1 cellular context compared by ENCODE assay signal in genomic region chr17:29590979-29591736, GRCh38.
A peak's percentile ranks its signal among the peaks of the same experiment; 100 is the strongest.
TF ChIP-seq lines count a peak whose summit lies in the region.

No MANE protein-coding gene starts in this region.

TF ChIP-seq in K562, 482 proteins besides CTCF, POLR2A, EP300 and RAD21 (continued from another document and continues in another):
- TF ChIP-seq, protein P1, sequence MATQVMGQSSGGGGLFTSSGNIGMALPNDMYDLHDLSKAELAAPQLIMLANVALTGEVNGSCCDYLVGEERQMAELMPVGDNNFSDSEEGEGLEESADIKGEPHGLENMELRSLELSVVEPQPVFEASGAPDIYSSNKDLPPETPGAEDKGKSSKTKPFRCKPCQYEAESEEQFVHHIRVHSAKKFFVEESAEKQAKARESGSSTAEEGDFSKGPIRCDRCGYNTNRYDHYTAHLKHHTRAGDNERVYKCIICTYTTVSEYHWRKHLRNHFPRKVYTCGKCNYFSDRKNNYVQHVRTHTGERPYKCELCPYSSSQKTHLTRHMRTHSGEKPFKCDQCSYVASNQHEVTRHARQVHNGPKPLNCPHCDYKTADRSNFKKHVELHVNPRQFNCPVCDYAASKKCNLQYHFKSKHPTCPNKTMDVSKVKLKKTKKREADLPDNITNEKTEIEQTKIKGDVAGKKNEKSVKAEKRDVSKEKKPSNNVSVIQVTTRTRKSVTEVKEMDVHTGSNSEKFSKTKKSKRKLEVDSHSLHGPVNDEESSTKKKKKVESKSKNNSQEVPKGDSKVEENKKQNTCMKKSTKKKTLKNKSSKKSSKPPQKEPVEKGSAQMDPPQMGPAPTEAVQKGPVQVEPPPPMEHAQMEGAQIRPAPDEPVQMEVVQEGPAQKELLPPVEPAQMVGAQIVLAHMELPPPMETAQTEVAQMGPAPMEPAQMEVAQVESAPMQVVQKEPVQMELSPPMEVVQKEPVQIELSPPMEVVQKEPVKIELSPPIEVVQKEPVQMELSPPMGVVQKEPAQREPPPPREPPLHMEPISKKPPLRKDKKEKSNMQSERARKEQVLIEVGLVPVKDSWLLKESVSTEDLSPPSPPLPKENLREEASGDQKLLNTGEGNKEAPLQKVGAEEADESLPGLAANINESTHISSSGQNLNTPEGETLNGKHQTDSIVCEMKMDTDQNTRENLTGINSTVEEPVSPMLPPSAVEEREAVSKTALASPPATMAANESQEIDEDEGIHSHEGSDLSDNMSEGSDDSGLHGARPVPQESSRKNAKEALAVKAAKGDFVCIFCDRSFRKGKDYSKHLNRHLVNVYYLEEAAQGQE (CRISPR knock-in tag; IDR thresholded peaks at IDR 0.05; ENCODE audit: low read depth), result no peak
- TF ChIP-seq THRAP3 (IDR thresholded peaks at IDR 0.05; ENCODE audit: borderline replicate concordance) (no peak), HDGF (IDR thresholded peaks at IDR 0.05) (no peak), ZHX1 (conservative IDR thresholded peaks at IDR 0.05; ENCODE audit: low read length) (0 out of 2 replicates have a peak, but pooled peaks have one; percentile 61), HIVEP1 (CRISPR knock-in tag; IDR thresholded peaks at IDR 0.05) (0 out of 2 replicates have a peak, but pooled peaks have one; percentile 5), TSC22D4 (tag; IDR thresholded peaks at IDR 0.05) (no peak), TBL1XR1 (IDR thresholded peaks at IDR 0.05; ENCODE audit: low read length in 2 of 2) (no peak), BRD9 (IDR thresholded peaks at IDR 0.05; ENCODE audit: low read depth, partially characterized antibody) (peak; percentile 72), MLX (CRISPR knock-in tag; conservative IDR thresholded peaks at IDR 0.05) (no peak), RBM14 (IDR thresholded peaks at IDR 0.05; ENCODE audit: borderline replicate concordance, insufficient read depth, low read depth, low read length) (no peak), NCOR1 (IDR thresholded peaks at IDR 0.05) (no peak), ARHGAP35 (IDR thresholded peaks at IDR 0.05; ENCODE audit: partially characterized antibody) (no peak), SAFB2 (IDR thresholded peaks at IDR 0.05; ENCODE audit: borderline replicate concordance, low read depth, low read length, severe bottlenecking) (no peak), CCAR2 (IDR thresholded peaks at IDR 0.05; ENCODE audit: low read depth, low read length) (no peak), TFAM (CRISPR knock-in tag; conservative IDR thresholded peaks at IDR 0.05) (no peak), CBX2 (IDR thresholded peaks at IDR 0.05; ENCODE audit: insufficient read depth, low read length, poor library complexity, severe bottlenecking) (no peak), NR0B1 (IDR thresholded peaks at IDR 0.05; ENCODE audit: partially characterized antibody) (no peak), RNF2 (IDR thresholded peaks at IDR 0.05) (no peak), ESRRB (CRISPR knock-in tag; IDR thresholded peaks at IDR 0.05; ENCODE audit: borderline replicate concordance) (no peak), PATZ1 (CRISPR knock-in tag; IDR thresholded peaks at IDR 0.05; ENCODE audit: borderline replicate concordance) (no peak), SMARCB1 (IDR thresholded peaks at IDR 0.05; ENCODE audit: insufficient read length, low read depth) (no peak), NR1H2 (CRISPR knock-in tag; IDR thresholded peaks at IDR 0.05) (no peak), CHD2 (IDR thresholded peaks at IDR 0.05; ENCODE audit: low read depth, low read length) (no peak), CXXC5 (CRISPR knock-in tag; IDR thresholded peaks at IDR 0.05) (peak; percentile 57), E2F5 (CRISPR knock-in tag; IDR thresholded peaks at IDR 0.05) (no peak), ZNF592 (IDR thresholded peaks at IDR 0.05) (0 out of 2 replicates have a peak, but pooled peaks have one; percentile 56), SMARCA5 (IDR thresholded peaks at IDR 0.05) (no peak), MAZ (CRISPR knock-in tag; conservative IDR thresholded peaks at IDR 0.05 in 1 of 2, IDR thresholded peaks at IDR 0.05 in 1 of 2) (no peak), ZNF121 (CRISPR knock-in tag; conservative IDR thresholded peaks at IDR 0.05) (no peak), DPF2 (IDR thresholded peaks at IDR 0.05) (peak; percentile 34; the same call in 1 of the 2 replicates), COPS2 (conservative IDR thresholded peaks at IDR 0.05) (no peak), ZNF174 (CRISPR knock-in tag; IDR thresholded peaks at IDR 0.05) (no peak), DDX20 (tag; IDR thresholded peaks at IDR 0.05; ENCODE audit: low read depth) (no peak), RBM22 (IDR thresholded peaks at IDR 0.05; ENCODE audit: low read depth, low read length, poor library complexity, severe bottlenecking) (no peak), NFIX (CRISPR knock-in tag; IDR thresholded peaks at IDR 0.05; ENCODE audit: low read depth) (no peak), ESRRA (IDR thresholded peaks at IDR 0.05; ENCODE audit: borderline replicate concordance, low read depth) (0 out of 2 replicates have a peak, but pooled peaks have one; percentile 6)
- TF ChIP-seq, protein P2, sequence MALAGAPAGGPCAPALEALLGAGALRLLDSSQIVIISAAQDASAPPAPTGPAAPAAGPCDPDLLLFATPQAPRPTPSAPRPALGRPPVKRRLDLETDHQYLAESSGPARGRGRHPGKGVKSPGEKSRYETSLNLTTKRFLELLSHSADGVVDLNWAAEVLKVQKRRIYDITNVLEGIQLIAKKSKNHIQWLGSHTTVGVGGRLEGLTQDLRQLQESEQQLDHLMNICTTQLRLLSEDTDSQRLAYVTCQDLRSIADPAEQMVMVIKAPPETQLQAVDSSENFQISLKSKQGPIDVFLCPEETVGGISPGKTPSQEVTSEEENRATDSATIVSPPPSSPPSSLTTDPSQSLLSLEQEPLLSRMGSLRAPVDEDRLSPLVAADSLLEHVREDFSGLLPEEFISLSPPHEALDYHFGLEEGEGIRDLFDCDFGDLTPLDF (CRISPR knock-in tag; IDR thresholded peaks at IDR 0.05), result no peak
- TF ChIP-seq, protein P3, sequence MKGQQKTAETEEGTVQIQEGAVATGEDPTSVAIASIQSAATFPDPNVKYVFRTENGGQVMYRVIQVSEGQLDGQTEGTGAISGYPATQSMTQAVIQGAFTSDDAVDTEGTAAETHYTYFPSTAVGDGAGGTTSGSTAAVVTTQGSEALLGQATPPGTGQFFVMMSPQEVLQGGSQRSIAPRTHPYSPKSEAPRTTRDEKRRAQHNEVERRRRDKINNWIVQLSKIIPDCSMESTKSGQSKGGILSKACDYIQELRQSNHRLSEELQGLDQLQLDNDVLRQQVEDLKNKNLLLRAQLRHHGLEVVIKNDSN (CRISPR knock-in tag; IDR thresholded peaks at IDR 0.05), result no peak
- TF ChIP-seq, protein P4, sequence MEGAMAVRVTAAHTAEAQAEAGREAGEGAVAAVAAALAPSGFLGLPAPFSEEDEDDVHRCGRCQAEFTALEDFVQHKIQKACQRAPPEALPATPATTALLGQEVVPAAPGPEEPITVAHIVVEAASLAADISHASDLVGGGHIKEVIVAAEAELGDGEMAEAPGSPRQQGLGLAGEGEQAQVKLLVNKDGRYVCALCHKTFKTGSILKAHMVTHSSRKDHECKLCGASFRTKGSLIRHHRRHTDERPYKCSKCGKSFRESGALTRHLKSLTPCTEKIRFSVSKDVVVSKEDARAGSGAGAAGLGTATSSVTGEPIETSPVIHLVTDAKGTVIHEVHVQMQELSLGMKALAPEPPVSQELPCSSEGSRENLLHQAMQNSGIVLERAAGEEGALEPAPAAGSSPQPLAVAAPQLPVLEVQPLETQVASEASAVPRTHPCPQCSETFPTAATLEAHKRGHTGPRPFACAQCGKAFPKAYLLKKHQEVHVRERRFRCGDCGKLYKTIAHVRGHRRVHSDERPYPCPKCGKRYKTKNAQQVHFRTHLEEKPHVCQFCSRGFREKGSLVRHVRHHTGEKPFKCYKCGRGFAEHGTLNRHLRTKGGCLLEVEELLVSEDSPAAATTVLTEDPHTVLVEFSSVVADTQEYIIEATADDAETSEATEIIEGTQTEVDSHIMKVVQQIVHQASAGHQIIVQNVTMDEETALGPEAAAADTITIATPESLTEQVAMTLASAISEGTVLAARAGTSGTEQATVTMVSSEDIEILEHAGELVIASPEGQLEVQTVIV (CRISPR knock-in tag; IDR thresholded peaks at IDR 0.05; ENCODE audit: borderline replicate concordance), result no peak
